8 cellular contexts compared by ENCODE assay signal in genomic region chr14:74083784-74084276, GRCh38. TPM values are rescaled to one million over a fixed set of nuclear protein-coding genes. Genes with fewer than 3 reads are reported as not detected.
DNase-seq lines count a peak whose midpoint lies in the region; ATAC-seq and TF ChIP-seq lines count a peak whose summit lies in the region.

No MANE protein-coding gene starts in this region.

- H3K36me3 ChIP-seq in SJCRH30 (no peaks in the 10 kb centered on the region), ovary (no peaks in the 10 kb centered on the region)

- no peak for TF ChIP-seq CTCF in AG04450 (IDR thresholded peaks at IDR 0.05; ENCODE audit: low read depth, low read length)
- TF ChIP-seq CTCF in fibroblast of the aortic adventitia (IDR thresholded peaks at IDR 0.05; ENCODE audit: insufficient read depth, low read length) = no peak
- no peak for TF ChIP-seq CTCF in ovary (IDR thresholded peaks at IDR 0.05)

- no peak for TF ChIP-seq EP300 in ovary (IDR thresholded peaks at IDR 0.05)

- H3K27me3 ChIP-seq in AG04450 (ENCODE audit: control insufficient read depth, insufficient read depth, low read length) = no peaks in the 10 kb centered on the region
- H3K27me3 ChIP-seq in SJCRH30 = no peaks in the 10 kb centered on the region
- no peaks in the 10 kb centered on the region for H3K27me3 ChIP-seq in ovary

- intact Hi-C loops in ovary (cut with DNase I) = no loop called here

- H3K4me3 ChIP-seq in AG04450 (ENCODE audit: low read depth, low read length) = peak overlapping the region; percentile 90
- peak overlapping the region; percentile 73 for H3K4me3 ChIP-seq in SJCRH30
- peak overlapping the region; percentile 97 for H3K4me3 ChIP-seq in fibroblast of the aortic adventitia (ENCODE audit: low read depth, low read length)
- peak overlapping the region; percentile 94 for H3K4me3 ChIP-seq in ovary

- no peak for TF ChIP-seq POLR2A in ovary (IDR thresholded peaks at IDR 0.05)

- DNase-seq in AG04450 (ENCODE audit: low read depth, low spot score) (no peak), SJCRH30 (no peak), fibroblast of the aortic adventitia (ENCODE audit: low read depth) (no peak), ovary (no peak), NCI-H1105 (lab: John Stamatoyannopoulos, UW) (no peak), hepatic stellate cell (ENCODE audit: low spot score) (no peak)
- DNase-seq in NK-92 treated with Interleukin-12 subunit alpha and Interleukin-12 subunit beta, amount 100 ng/mL, for 24 hours (lab: John Stamatoyannopoulos, UW) = no peak

- 1 to 2% (median 1%) methylated on average over 15 of the region's 15 CpGs for WGBS in ovary, 3 donors

- CTCF ChIA-PET in AG04450 (lab: Charles Lee) = no interaction called here

- H3K4me1 ChIP-seq in SJCRH30 (peaks cover 4% of the 10 kb centered on the region; the same call in 1 of the 2 replicates), ovary (ENCODE audit: insufficient read depth) (peaks cover 7% of the 10 kb centered on the region)

- ATAC-seq in GM21619 (IDR thresholded peaks at IDR 0.05; ENCODE audit: unreplicated experiment) = peak; percentile 15

- POLR2A ChIA-PET in AG04450 (lab: Yijun Ruan, JAX) = no interaction called here

- H3K27ac ChIP-seq in AG04450 (ENCODE audit: low read depth, low read length) (peak overlapping the region; percentile 57), SJCRH30 (peak overlapping the region; percentile 29; the same call in 1 of the 2 replicates), ovary (peak overlapping the region; percentile 62 to 91)

- no peaks in the 10 kb centered on the region; the same call in 1 of the 2 replicates for H3K9me3 ChIP-seq in AG04450 (ENCODE audit: control insufficient read depth, insufficient read depth, low read length)
- no peaks in the 10 kb centered on the region for H3K9me3 ChIP-seq in SJCRH30 (replicated peaks)
- H3K9me3 ChIP-seq in ovary = no peaks in the 10 kb centered on the region

RNA-seq across cellular contexts. Expression of gene ALDH6A1, which starts 0.4 kb away (rescaled TPM):
- polyA plus RNA-seq in AG04450 (2011; rRNA removed) = 18.3 and 19.0 TPM in 2 replicates
- 16.8 and 20.2 TPM in 2 replicates for polyA minus RNA-seq in AG04450 (2011; rRNA and poly(A)+ RNA removed)
- total RNA-seq in SJCRH30 (2014; rRNA removed; shearing (Covaris generic)) = 13.2 and 14.2 TPM in 2 replicates
- total RNA-seq in fibroblast of the aortic adventitia (ENCODE audit: low replicate concordance) = 23.4 and 27.0 TPM in 2 replicates
- 10 to 100 TPM; 29.8 to 78.1 (median 50.3) TPM for total RNA-seq in ovary
- polyA plus RNA-seq in ovary = 10 to 100 TPM; 28.6 to 52.6 TPM

RNA-seq across cellular contexts. Expression of gene LIN52, which starts 0.9 kb away (rescaled TPM):
- polyA plus RNA-seq in AG04450 (2011; rRNA removed) = 8.1 and 10.6 TPM in 2 replicates
- polyA minus RNA-seq in AG04450 (2011; rRNA and poly(A)+ RNA removed) = 5.0 and 7.6 TPM in 2 replicates
- total RNA-seq in SJCRH30 (2014; rRNA removed; shearing (Covaris generic)) = 20.5 and 21.3 TPM in 2 replicates
- total RNA-seq in fibroblast of the aortic adventitia (ENCODE audit: low replicate concordance) = 9.2 and 10.0 TPM in 2 replicates
- 10 to 100 TPM in 3 of 7 donors, 1 to 10 TPM in 4; 8.6 to 12.5 (median 10.0) TPM for total RNA-seq in ovary
- polyA plus RNA-seq in ovary = 10 to 100 TPM in 1 of 2 donors, 1 to 10 TPM in 1; 8.7 to 11.8 TPM
